1 cellular context compared by ENCODE assay signal in genomic region chr4:84235131-84235530, GRCh38.
TF ChIP-seq lines count a peak whose summit lies in the region.

No MANE protein-coding gene starts in this region.

TF ChIP-seq in GM12878, 131 proteins besides CTCF, POLR2A, EP300 and RAD21 (continued from another document):
- TF ChIP-seq JUND (IDR thresholded peaks at IDR 0.05; ENCODE audit: low read depth, low read length) (no peak), ATF7 (IDR thresholded peaks at IDR 0.05; ENCODE audit: low read depth) (no peak), JUNB (IDR thresholded peaks at IDR 0.05) (no peak), SMAD1 (IDR thresholded peaks at IDR 0.05; ENCODE audit: low read depth, partially characterized antibody) (no peak), TCF3 (IDR thresholded peaks at IDR 0.05; ENCODE audit: borderline replicate concordance, insufficient read depth, low read depth, low read length) (no peak), CBX5 (IDR thresholded peaks at IDR 0.05; ENCODE audit: low read depth) (no peak), HSF1 (IDR thresholded peaks at IDR 0.05; ENCODE audit: low read depth, low read length) (no peak), SRF (IDR thresholded peaks at IDR 0.05; ENCODE audit: low read depth in 2 of 2, low read length in 2 of 2) (no peak), PBX3 (IDR thresholded peaks at IDR 0.05; ENCODE audit: insufficient replicate concordance, low read depth, low read length) (no peak), SPI1 (IDR thresholded peaks at IDR 0.05; ENCODE audit: borderline replicate concordance, insufficient read depth, low read depth, low read length) (no peak), FOS (IDR thresholded peaks at IDR 0.05; ENCODE audit: borderline replicate concordance, extremely low read depth, insufficient read length) (no peak), RUNX3 (IDR thresholded peaks at IDR 0.05; ENCODE audit: low read length) (no peak)
